1 cellular context compared by ENCODE assay signal in the genomic region with DNA sequence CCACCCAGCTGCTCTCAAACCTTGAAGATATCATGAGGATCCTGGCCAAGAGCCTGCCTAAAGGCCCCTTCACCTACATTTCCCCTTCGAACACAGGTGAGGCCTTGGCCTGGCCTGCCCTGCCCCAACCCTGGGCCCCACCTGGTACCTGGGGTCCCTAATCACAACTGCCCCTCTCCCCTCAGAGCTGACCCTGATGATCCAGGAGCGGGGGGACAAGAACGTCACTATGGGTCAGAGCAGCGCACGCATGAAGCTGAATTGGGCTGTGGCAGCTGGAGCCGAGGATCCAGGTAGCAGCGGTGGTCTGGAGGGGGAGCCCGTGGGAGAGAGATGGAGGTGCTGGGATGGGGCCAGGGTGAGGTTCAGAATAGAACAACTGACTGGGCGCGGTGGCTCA.
TF ChIP-seq lines count a peak whose summit lies in the region.

No MANE protein-coding gene starts in this region.

TF ChIP-seq in HCT116, 20 proteins besides CTCF, POLR2A, EP300 and RAD21 (continued from another document):
- TF ChIP-seq, protein P1, sequence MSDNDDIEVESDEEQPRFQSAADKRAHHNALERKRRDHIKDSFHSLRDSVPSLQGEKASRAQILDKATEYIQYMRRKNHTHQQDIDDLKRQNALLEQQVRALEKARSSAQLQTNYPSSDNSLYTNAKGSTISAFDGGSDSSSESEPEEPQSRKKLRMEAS (IDR thresholded peaks at IDR 0.05): no peak
- TF ChIP-seq, protein P2, sequence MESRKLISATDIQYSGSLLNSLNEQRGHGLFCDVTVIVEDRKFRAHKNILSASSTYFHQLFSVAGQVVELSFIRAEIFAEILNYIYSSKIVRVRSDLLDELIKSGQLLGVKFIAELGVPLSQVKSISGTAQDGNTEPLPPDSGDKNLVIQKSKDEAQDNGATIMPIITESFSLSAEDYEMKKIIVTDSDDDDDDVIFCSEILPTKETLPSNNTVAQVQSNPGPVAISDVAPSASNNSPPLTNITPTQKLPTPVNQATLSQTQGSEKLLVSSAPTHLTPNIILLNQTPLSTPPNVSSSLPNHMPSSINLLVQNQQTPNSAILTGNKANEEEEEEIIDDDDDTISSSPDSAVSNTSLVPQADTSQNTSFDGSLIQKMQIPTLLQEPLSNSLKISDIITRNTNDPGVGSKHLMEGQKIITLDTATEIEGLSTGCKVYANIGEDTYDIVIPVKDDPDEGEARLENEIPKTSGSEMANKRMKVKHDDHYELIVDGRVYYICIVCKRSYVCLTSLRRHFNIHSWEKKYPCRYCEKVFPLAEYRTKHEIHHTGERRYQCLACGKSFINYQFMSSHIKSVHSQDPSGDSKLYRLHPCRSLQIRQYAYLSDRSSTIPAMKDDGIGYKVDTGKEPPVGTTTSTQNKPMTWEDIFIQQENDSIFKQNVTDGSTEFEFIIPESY (IDR thresholded peaks at IDR 0.05; ENCODE audit: extremely low read depth, insufficient replicate concordance, low read length): no peak
- TF ChIP-seq SP1 (IDR thresholded peaks at IDR 0.05; ENCODE audit: low read depth) (no peak), CBX3 (IDR thresholded peaks at IDR 0.05; ENCODE audit: low read depth) (no peak), CEBPB (IDR thresholded peaks at IDR 0.05; ENCODE audit: low read depth) (no peak), POLR2AphosphoS5 (IDR thresholded peaks at IDR 0.05; ENCODE audit: low read depth, low read length) (no peak), ELF1 (IDR thresholded peaks at IDR 0.05; ENCODE audit: borderline replicate concordance, low read depth) (no peak), EGR1 (IDR thresholded peaks at IDR 0.05; ENCODE audit: low read depth) (no peak), FOSL1 (IDR thresholded peaks at IDR 0.05; ENCODE audit: low read depth) (no peak)
- TF ChIP-seq, protein P3, sequence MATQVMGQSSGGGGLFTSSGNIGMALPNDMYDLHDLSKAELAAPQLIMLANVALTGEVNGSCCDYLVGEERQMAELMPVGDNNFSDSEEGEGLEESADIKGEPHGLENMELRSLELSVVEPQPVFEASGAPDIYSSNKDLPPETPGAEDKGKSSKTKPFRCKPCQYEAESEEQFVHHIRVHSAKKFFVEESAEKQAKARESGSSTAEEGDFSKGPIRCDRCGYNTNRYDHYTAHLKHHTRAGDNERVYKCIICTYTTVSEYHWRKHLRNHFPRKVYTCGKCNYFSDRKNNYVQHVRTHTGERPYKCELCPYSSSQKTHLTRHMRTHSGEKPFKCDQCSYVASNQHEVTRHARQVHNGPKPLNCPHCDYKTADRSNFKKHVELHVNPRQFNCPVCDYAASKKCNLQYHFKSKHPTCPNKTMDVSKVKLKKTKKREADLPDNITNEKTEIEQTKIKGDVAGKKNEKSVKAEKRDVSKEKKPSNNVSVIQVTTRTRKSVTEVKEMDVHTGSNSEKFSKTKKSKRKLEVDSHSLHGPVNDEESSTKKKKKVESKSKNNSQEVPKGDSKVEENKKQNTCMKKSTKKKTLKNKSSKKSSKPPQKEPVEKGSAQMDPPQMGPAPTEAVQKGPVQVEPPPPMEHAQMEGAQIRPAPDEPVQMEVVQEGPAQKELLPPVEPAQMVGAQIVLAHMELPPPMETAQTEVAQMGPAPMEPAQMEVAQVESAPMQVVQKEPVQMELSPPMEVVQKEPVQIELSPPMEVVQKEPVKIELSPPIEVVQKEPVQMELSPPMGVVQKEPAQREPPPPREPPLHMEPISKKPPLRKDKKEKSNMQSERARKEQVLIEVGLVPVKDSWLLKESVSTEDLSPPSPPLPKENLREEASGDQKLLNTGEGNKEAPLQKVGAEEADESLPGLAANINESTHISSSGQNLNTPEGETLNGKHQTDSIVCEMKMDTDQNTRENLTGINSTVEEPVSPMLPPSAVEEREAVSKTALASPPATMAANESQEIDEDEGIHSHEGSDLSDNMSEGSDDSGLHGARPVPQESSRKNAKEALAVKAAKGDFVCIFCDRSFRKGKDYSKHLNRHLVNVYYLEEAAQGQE (IDR thresholded peaks at IDR 0.05; ENCODE audit: low read depth): no peak
